8 cellular contexts compared by ENCODE assay signal in the genomic region with DNA sequence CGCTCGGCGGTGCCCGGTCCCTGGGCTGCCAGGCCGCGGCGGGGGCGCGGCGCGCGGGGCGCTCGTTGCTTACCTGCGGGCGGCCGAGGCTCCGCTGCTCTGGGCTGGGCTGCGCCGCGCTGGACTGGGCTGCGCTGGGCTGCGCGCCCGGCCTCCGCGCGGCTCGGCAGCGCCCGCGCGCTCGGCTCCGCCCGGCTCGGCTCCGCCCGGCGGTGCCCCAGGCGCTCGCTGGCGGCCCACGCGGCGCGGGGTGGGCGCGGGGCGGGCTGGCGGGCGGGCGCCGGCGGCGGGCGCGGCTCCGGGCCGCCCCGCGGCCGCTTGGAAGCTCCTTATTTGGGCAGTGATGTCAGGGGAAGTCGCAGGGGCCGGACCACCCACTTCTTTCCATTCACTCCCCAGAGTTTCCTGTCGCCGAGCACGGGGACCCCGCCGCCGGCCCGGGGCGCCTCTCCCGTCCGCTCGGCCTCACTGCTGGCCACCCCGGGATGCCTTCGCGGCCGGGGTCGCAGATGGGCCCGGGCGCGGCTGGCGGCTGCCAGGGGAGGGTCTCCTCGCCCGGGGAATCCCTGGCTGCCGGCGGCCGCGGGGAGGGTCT.
DNase-seq lines count a peak whose midpoint lies in the region; ATAC-seq and TF ChIP-seq lines count a peak whose summit lies in the region.

No MANE protein-coding gene starts in this region.

- peak overlapping the region; percentile 39 for H3K4me2 ChIP-seq in DOHH2 (ENCODE audit: low read length)

- peak; percentile 70 for ATAC-seq in GM21529 (IDR thresholded peaks at IDR 0.05; ENCODE audit: unreplicated experiment)
- ATAC-seq in activated CD4-positive, CD25-positive, alpha-beta regulatory T cell treated with anti-CD3 and anti-CD28 coated beads, Interleukin-2, amount 50 U/mL, for 24 hours: peak; percentile 87
- ATAC-seq in left lobe of liver: peak; percentile 86

- H3K27me3 ChIP-seq in DOHH2 (ENCODE audit: control insufficient read depth, low read length): peaks cover 43% of the 10 kb centered on the region

- H3K4me1 Mint-ChIP-seq in chondrocyte (ENCODE audit: low read depth): peaks cover 48% of the 10 kb centered on the region

- peak; percentile 58 to 62 for DNase-seq in Kasumi-1 (lab: John Stamatoyannopoulos, UW)
- peak; percentile 81 for DNase-seq in chondrocyte (ENCODE audit: low spot score)
- no peak for DNase-seq in left lobe of liver (ENCODE audit: low spot score)
- peak; percentile 74 to 86 for DNase-seq in stimulated activated CD4-positive, alpha-beta T cell treated with anti-CD3 and anti-CD28 coated beads, Interleukin-4, amount 100 ng/mL, for 4 hours
- DNase-seq in NCI-H1436 treated with DMSO at 0.1 percent for 48 hours (lab: John Stamatoyannopoulos, UW): no peak

- no peaks in the 10 kb centered on the region for H3K36me3 Mint-ChIP-seq in chondrocyte (ENCODE audit: low read depth)

- H3K4me3 Mint-ChIP-seq in chondrocyte (ENCODE audit: unreplicated experiment): peak overlapping the region; percentile 45

- no peaks in the 10 kb centered on the region for H3K9me3 Mint-ChIP-seq in chondrocyte (ENCODE audit: low read depth)

- no peaks in the 10 kb centered on the region for H3K79me2 ChIP-seq in DOHH2 (ENCODE audit: control insufficient read depth, low read length)

- peak overlapping the region; percentile 27; the same call in 1 of the 2 replicates for H3K4me3 ChIP-seq in DOHH2 (ENCODE audit: low read length)

- H3K9me3 ChIP-seq in DOHH2 (ENCODE audit: control insufficient read depth, insufficient read depth, low read length): no peaks in the 10 kb centered on the region

- H3K4me1 ChIP-seq in DOHH2 (ENCODE audit: control insufficient read depth, low read length): no peaks in the 10 kb centered on the region

- H3K36me3 ChIP-seq in DOHH2 (ENCODE audit: control insufficient read depth, low read length): no peaks in the 10 kb centered on the region

- H3K9me2 ChIP-seq in DOHH2 (replicated peaks; ENCODE audit: control insufficient read depth, low read length): no peaks in the 10 kb centered on the region

- no peaks in the 10 kb centered on the region for H3K27me3 Mint-ChIP-seq in chondrocyte (ENCODE audit: low read depth)

- H3K27ac ChIP-seq in DOHH2 (ENCODE audit: low read depth, low read length): no peak overlapping the region

- no peaks in the 10 kb centered on the region for H4K20me1 ChIP-seq in DOHH2 (ENCODE audit: control insufficient read depth, insufficient read depth, low read depth, low read length)

- TF ChIP-seq CTCF in DOHH2 (IDR thresholded peaks at IDR 0.05; ENCODE audit: low read depth, low read length, poor library complexity, severe bottlenecking): no peak
- TF ChIP-seq CTCF in chondrocyte (IDR thresholded peaks at IDR 0.05): no peak

- H3K27ac Mint-ChIP-seq in chondrocyte (ENCODE audit: unreplicated experiment): no peak overlapping the region

- H3F3A ChIP-seq in DOHH2 (ENCODE audit: control insufficient read depth, insufficient read depth): no peaks in the 10 kb centered on the region

Comparison
In these comparisons a context has a peak if more than half of its experiments do, and no peak if none do; other contexts are left out.
1. DNase-seq: peak in Kasumi-1 (2 of 2), chondrocyte (single experiment) and stimulated activated CD4-positive, alpha-beta T cell treated with anti-CD3 and anti-CD28 coated beads, Interleukin-4, amount 100 ng/mL, for 4 hours (2 of 2); none in left lobe of liver (single experiment) and NCI-H1436 treated with DMSO at 0.1 percent for 48 hours (single experiment).
2. Peak in every context shown above with its lines, with median percentiles within 50 percentile points of each other: ATAC-seq.